ENCODE assay signal across 8 cellular contexts in the genomic region with DNA sequence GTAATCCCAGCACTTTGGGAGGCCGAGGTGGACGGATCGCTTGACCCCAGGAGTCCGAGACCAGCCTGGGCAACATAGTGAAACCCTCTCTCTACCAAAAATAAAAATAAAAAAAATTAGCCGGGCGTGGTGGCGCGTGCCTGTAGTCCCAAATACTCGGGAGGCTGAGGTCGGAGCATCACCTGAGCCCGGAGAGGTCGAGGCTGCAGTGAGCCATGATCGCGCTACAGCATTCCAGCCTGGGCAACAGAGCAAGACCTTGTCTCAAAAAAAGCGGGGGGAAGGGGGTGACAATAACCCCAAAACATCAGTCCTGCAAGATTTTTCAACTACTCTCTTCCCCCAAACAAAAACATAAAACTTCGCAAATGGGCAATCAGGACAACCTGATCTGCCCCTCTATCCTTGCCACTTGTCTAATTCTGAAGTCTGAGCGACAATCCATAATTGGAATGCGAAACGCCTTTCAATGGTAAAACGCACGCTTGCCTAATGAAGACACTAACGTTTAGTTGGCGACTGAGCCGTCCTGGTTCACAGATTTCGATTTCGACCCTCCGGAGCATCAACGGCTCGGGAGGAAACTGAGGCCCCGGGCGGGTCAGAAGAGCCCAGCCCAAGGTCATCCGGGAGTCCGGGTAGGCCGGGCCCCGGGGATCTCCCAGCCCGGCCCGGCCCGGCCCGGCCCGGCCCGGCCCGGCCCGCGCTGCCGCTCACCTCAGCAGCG. TPM values are rescaled to one million over a fixed set of nuclear protein-coding genes. Genes with fewer than 3 reads are reported as not detected.
DNase-seq lines count a peak whose midpoint lies in the region; ATAC-seq and TF ChIP-seq lines count a peak whose summit lies in the region.

No MANE protein-coding gene starts in this region.

- H3K9me3 ChIP-seq in CD8-positive, alpha-beta T cell (ENCODE audit: low read length), result no peaks in the 10 kb centered on the region
- H3K9me3 ChIP-seq in HUES48 (ENCODE audit: control insufficient read depth, insufficient read depth, low read length), result peaks cover 9% of the 10 kb centered on the region; the same call in 1 of the 2 replicates

- H3K27me3 Mint-ChIP-seq in CD8-positive, alpha-beta T cell (ENCODE audit: low read depth), result no peaks in the 10 kb centered on the region

- POLR2A ChIA-PET in CD8-positive, alpha-beta T cell (lab: Charles Lee), result interaction anchor here (0.7 to 1.6 kb wide), 6 partner anchors 9 to 1859 kb away, joined by 3 to 11 read pairs (median 4); a partner anchor contains a TSS

- H3K4me2 ChIP-seq in mesendoderm (ENCODE audit: low read length), result peak overlapping the region; percentile 84

- no peak overlapping the region for H2BK15ac ChIP-seq in mesendoderm (replicated peaks; ENCODE audit: low read depth)

- H3K9ac ChIP-seq in HUES48 (ENCODE audit: low read depth, low read length) (peak overlapping the region; percentile 94), mesendoderm (ENCODE audit: low read length) (peak overlapping the region; percentile 96)

- H3K4me3 ChIP-seq in CD8-positive, alpha-beta T cell (ENCODE audit: low read depth, low read length), result peak overlapping the region; percentile 77
- H3K4me3 ChIP-seq in HUES48 (ENCODE audit: low read depth, low read length) (peak overlapping the region; percentile 97), brain microvascular endothelial cell (ENCODE audit: low read depth, low read length) (peak overlapping the region; percentile 87), mesendoderm (ENCODE audit: low read length) (peak overlapping the region; percentile 97)

- H3K18ac ChIP-seq in mesendoderm (ENCODE audit: low read length), result peak overlapping the region; percentile 65

- peak overlapping the region; percentile 87 for H3K4me3 Mint-ChIP-seq in CD8-positive, alpha-beta T cell

- peak in 2 of 7 experiments; percentile 12 to 49 for DNase-seq in CD8-positive, alpha-beta T cell
- DNase-seq in brain microvascular endothelial cell (no peak), mesendoderm (no peak), NCI-H2171 treated with DMSO at 0.1 percent for 48 hours (lab: John Stamatoyannopoulos, UW) (no peak), HuH-7.5 (ENCODE audit: low spot score) (no peak)

- H3K4ac ChIP-seq in mesendoderm (ENCODE audit: low read depth, low read length), result peak overlapping the region; percentile 98

- TF ChIP-seq CTCF in CD8-positive, alpha-beta T cell (IDR thresholded peaks at IDR 0.05), result no peak
- TF ChIP-seq CTCF in brain microvascular endothelial cell (IDR thresholded peaks at IDR 0.05; ENCODE audit: low read depth, low read length, missing control alignments), result no peak

- no peaks in the 10 kb centered on the region for H3K27me3 ChIP-seq in CD8-positive, alpha-beta T cell (ENCODE audit: insufficient read depth, low read length)
- H3K27me3 ChIP-seq in HUES48 (ENCODE audit: control insufficient read depth, insufficient read depth, low read length) (no peaks in the 10 kb centered on the region), brain microvascular endothelial cell (replicated peaks) (no peaks in the 10 kb centered on the region), mesendoderm (ENCODE audit: insufficient read depth, low read length, poor library complexity) (no peaks in the 10 kb centered on the region)

- H3K79me2 ChIP-seq in mesendoderm (ENCODE audit: control insufficient read depth, insufficient read depth, low read length), result peaks cover 47% of the 10 kb centered on the region

- in situ Hi-C loops in brain microvascular endothelial cell (cut with HindIII; ENCODE audit: low pct_ligation_motif_present, low sequenced_read_pairs), result no loop called here

- CTCF ChIA-PET in CD8-positive, alpha-beta T cell (lab: Charles Lee), result interaction anchor here (1.0 kb wide), 1 partner anchor 14 kb away, joined by 3 read pairs; no protein-coding TSS in a partner anchor

- no peak overlapping the region for H2BK120ac ChIP-seq in mesendoderm (ENCODE audit: low read depth, low read length)

- H2BK5ac ChIP-seq in mesendoderm (ENCODE audit: low read length), result no peak overlapping the region

- no CpG with 5 or more reads among the region's 46 CpGs for WGBS in mesendoderm (ENCODE audit: extremely low coverage, insufficient coverage, low lambda C conversion rate)

- peak overlapping the region; percentile 77 for H3K27ac Mint-ChIP-seq in CD8-positive, alpha-beta T cell

- peaks cover 50% of the 10 kb centered on the region for H3K4me1 ChIP-seq in CD8-positive, alpha-beta T cell (ENCODE audit: insufficient read depth, low read length)
- H3K4me1 ChIP-seq in HUES48 (ENCODE audit: control insufficient read depth, insufficient read depth, low read length) (peaks cover 40% of the 10 kb centered on the region), mesendoderm (ENCODE audit: control insufficient read depth, low read depth, low read length) (peaks cover 7% of the 10 kb centered on the region)

- H4K5ac ChIP-seq in mesendoderm (ENCODE audit: low read length), result no peak overlapping the region

- no peak overlapping the region for H2AK5ac ChIP-seq in mesendoderm (ENCODE audit: low read length)

- H3K56ac ChIP-seq in mesendoderm (ENCODE audit: low read length), result peak overlapping the region; percentile 97

- H3K36me3 ChIP-seq in CD8-positive, alpha-beta T cell (ENCODE audit: insufficient read depth, low read length), result no peaks in the 10 kb centered on the region
- peaks cover 18% of the 10 kb centered on the region; the same call in 1 of the 2 replicates for H3K36me3 ChIP-seq in HUES48 (ENCODE audit: control insufficient read depth, insufficient read depth, low read length)
- no peaks in the 10 kb centered on the region for H3K36me3 ChIP-seq in brain microvascular endothelial cell (replicated peaks)
- no peaks in the 10 kb centered on the region for H3K36me3 ChIP-seq in mesendoderm (ENCODE audit: control insufficient read depth, insufficient read depth, low read length)

- H4K8ac ChIP-seq in mesendoderm (ENCODE audit: low read depth, low read length), result no peak overlapping the region

- peaks cover 10% of the 10 kb centered on the region for H3K79me1 ChIP-seq in mesendoderm (ENCODE audit: low read length)

- H3K9me3 Mint-ChIP-seq in CD8-positive, alpha-beta T cell, result peaks cover 3% of the 10 kb centered on the region

- H3K27ac ChIP-seq in CD8-positive, alpha-beta T cell (ENCODE audit: low read depth, low read length), result peak overlapping the region; percentile 78
- H3K27ac ChIP-seq in HUES48 (ENCODE audit: low read depth, low read length) (peak overlapping the region; percentile 91), brain microvascular endothelial cell (peak overlapping the region; percentile 62), mesendoderm (ENCODE audit: low read depth, low read length) (peak overlapping the region; percentile 64)

- intact Hi-C loops in CD8-positive, alpha-beta T cell (cut with DNase I, micrococcal nuclease), result loop anchor here (5.0 to 10.0 kb wide), 6 partner anchors 139 to 1021 kb away; a partner anchor contains a TSS

- peaks cover 7% of the 10 kb centered on the region for H3K36me3 Mint-ChIP-seq in CD8-positive, alpha-beta T cell

- peaks cover 26% of the 10 kb centered on the region for H3K4me1 Mint-ChIP-seq in CD8-positive, alpha-beta T cell (ENCODE audit: low read depth)

- no peak for ATAC-seq in CD8-positive, alpha-beta T cell
- ATAC-seq in GM21619 (IDR thresholded peaks at IDR 0.05; ENCODE audit: unreplicated experiment), result no peak
- ATAC-seq in GM21447 (IDR thresholded peaks at IDR 0.05; ENCODE audit: unreplicated experiment), result no peak

- H3K23ac ChIP-seq in mesendoderm (ENCODE audit: low read length), result no peak overlapping the region

RNA-seq across cellular contexts. Expression of a gene that starts 0.9 kb away (rescaled TPM):
- total RNA-seq in CD8-positive, alpha-beta T cell, result 10 to 100 TPM; 32.5 to 33.6 TPM
- 25.5 TPM for polyA plus RNA-seq in mesendoderm (2013, experiment 1 of 2)
- 24.7 TPM for polyA plus RNA-seq in mesendoderm (2013, experiment 2 of 2)

RNA-seq across cellular contexts. Expression of a gene that starts 41.2 kb away (rescaled TPM):
- not detected for total RNA-seq in CD8-positive, alpha-beta T cell
- polyA plus RNA-seq in mesendoderm (2013, experiment 1 of 2), result 0.48 TPM
- 0.76 TPM for polyA plus RNA-seq in mesendoderm (2013, experiment 2 of 2)

RNA-seq across cellular contexts. Expression of a gene that starts 54.8 kb away (rescaled TPM):
- 10 to 100 TPM; 11.8 to 12.3 TPM for total RNA-seq in CD8-positive, alpha-beta T cell
- 8.8 TPM for polyA plus RNA-seq in mesendoderm (2013, experiment 1 of 2)
- polyA plus RNA-seq in mesendoderm (2013, experiment 2 of 2), result 9.7 TPM
